In the genomic region with DNA sequence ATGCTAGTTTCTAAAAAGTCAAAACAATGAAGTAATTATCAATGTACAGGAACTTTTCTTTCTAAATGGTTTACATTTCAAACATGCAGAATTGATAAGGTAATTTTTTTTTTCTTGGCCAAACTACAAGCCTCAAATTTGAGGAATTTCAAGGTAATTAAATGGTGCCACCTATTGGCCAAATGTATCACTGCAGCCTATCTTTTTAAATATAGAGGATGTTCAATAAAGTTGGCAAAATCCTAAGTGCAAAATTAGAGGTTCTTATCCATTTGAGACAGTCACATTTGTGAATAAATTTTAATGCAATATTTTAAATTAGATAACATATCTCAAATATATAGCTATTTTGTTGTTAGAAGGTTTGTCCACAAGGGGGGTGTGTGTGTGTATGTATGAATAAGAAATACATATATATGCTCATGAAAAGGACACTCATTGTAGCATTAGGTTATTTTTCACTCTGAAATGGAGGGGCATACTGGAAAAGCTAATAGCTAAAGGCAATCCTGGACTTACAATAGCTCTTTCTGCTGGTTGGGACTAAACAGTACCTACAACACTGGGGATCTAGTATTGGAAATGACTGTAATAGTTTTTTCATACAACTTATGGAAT, we compare ENCODE assay signal across 9 cellular contexts. TPM values are rescaled to one million over a fixed set of nuclear protein-coding genes. Genes with fewer than 3 reads are reported as not detected.
DNase-seq lines count a peak whose midpoint lies in the region; ATAC-seq, FAIRE-seq and TF ChIP-seq lines count a peak whose summit lies in the region.
"Had no signal": no experiment of that assay in that cellular context is flagged by ENCODE, and none has a peak within 500 bp of the region (broad histone marks: within the 10 kb centered on the region; RNA-seq: fewer than 3 reads in every experiment).

No MANE protein-coding gene starts in this region.

- H3K27me3 ChIP-seq in bronchial epithelial cell (ENCODE audit: control insufficient read depth, insufficient read depth, low read length) (no peaks in the 10 kb centered on the region), lung (ENCODE audit: control insufficient read depth, insufficient read depth) (no peaks in the 10 kb centered on the region)
- H3K27me3 ChIP-seq: SJCRH30 had no signal

- intact Hi-C loops in activated CD4-positive, alpha-beta memory T cell treated with anti-CD3 and anti-CD28 coated beads for 36 hours (cut with micrococcal nuclease): loop anchor here (1.0 to 10.0 kb wide), 5 partner anchors 237 to 544 kb away; no protein-coding TSS in a partner anchor

- CTCF ChIA-PET in activated CD4-positive, alpha-beta memory T cell treated with anti-CD3 and anti-CD28 coated beads for 36 hours (lab: Charles Lee): interaction anchor here (0.5 to 6.2 kb wide), 30 partner anchors 9 to 1846 kb away, joined by 3 to 93 read pairs (median 3); a partner anchor contains a TSS

- peaks cover 3% of the 10 kb centered on the region for H3K36me3 Mint-ChIP-seq in activated CD4-positive, alpha-beta memory T cell treated with anti-CD3 and anti-CD28 coated beads for 36 hours
- peaks cover 12% of the 10 kb centered on the region for H3K36me3 Mint-ChIP-seq in activated T-cell treated with anti-CD3 and anti-CD28 coated beads, Interleukin-2, amount 50 U/mL, for 24 hours (ENCODE audit: low read depth)

- H3K27me3 Mint-ChIP-seq in activated CD4-positive, alpha-beta memory T cell treated with anti-CD3 and anti-CD28 coated beads for 36 hours: no peaks in the 10 kb centered on the region
- H3K27me3 Mint-ChIP-seq in activated T-cell treated with anti-CD3 and anti-CD28 coated beads, Interleukin-2, amount 50 U/mL, for 24 hours: peaks cover 2% of the 10 kb centered on the region

- H3K4me1 Mint-ChIP-seq in activated CD4-positive, alpha-beta memory T cell treated with anti-CD3 and anti-CD28 coated beads for 36 hours (ENCODE audit: low read depth): no peaks in the 10 kb centered on the region
- H3K4me1 Mint-ChIP-seq in activated T-cell treated with anti-CD3 and anti-CD28 coated beads, Interleukin-2, amount 50 U/mL, for 24 hours (ENCODE audit: low read depth): peaks cover 1% of the 10 kb centered on the region

- H3K27ac ChIP-seq in C4-2B: no peak overlapping the region
- no peak overlapping the region for H3K27ac ChIP-seq in lung (ENCODE audit: low read depth in 1 of 2, low read length in 1 of 2)
- H3K27ac ChIP-seq: SJCRH30 had no signal

- peaks cover 0 to under 1% of the 10 kb centered on the region in 2 donors for H3K4me1 ChIP-seq in lung (ENCODE audit: control insufficient read depth in 2 of 2, insufficient read depth in 2 of 2, low read length in 2 of 2)
- H3K4me1 ChIP-seq: SJCRH30 had no signal

- no peak for FAIRE-seq in bronchial epithelial cell (lab: Jason Lieb, UNC)

- POLR2A ChIA-PET in activated CD4-positive, alpha-beta memory T cell treated with anti-CD3 and anti-CD28 coated beads for 36 hours (lab: Charles Lee): no interaction called here

- no peaks in the 10 kb centered on the region for H3K9me3 ChIP-seq in lung (ENCODE audit: control insufficient read depth in 2 of 2, insufficient read depth in 1 of 2, low read length in 1 of 2)
- H3K9me3 ChIP-seq: SJCRH30 had no signal

- no peaks in the 10 kb centered on the region for H3K9me3 Mint-ChIP-seq in activated CD4-positive, alpha-beta memory T cell treated with anti-CD3 and anti-CD28 coated beads for 36 hours
- H3K9me3 Mint-ChIP-seq in activated T-cell treated with anti-CD3 and anti-CD28 coated beads, Interleukin-2, amount 50 U/mL, for 24 hours: no peaks in the 10 kb centered on the region

- H3K27ac Mint-ChIP-seq in activated CD4-positive, alpha-beta memory T cell treated with anti-CD3 and anti-CD28 coated beads for 36 hours: no peak overlapping the region
- no peak overlapping the region for H3K27ac Mint-ChIP-seq in activated T-cell treated with anti-CD3 and anti-CD28 coated beads, Interleukin-2, amount 50 U/mL, for 24 hours

- no peak overlapping the region for H3K4me3 ChIP-seq in GM12875 (ENCODE audit: low read depth, low read length)
- H3K4me3 ChIP-seq in bronchial epithelial cell (ENCODE audit: low read depth, low read length): no peak overlapping the region
- H3K4me3 ChIP-seq in lung: no peak overlapping the region
- H3K4me3 ChIP-seq: SJCRH30 had no signal

- ATAC-seq in lung (ENCODE audit: insufficient read depth, low FRiP score): no peak

- TF ChIP-seq CTCF in C4-2B (conservative IDR thresholded peaks at IDR 0.05): peak; percentile 90
- peak; percentile 40; the same call in 1 of the 2 replicates for TF ChIP-seq CTCF in GM12875 (IDR thresholded peaks at IDR 0.05; ENCODE audit: borderline replicate concordance, insufficient read depth, low read depth, low read length)
- peak; percentile 44 for TF ChIP-seq CTCF in bronchial epithelial cell (IDR thresholded peaks at IDR 0.05; ENCODE audit: insufficient read depth, low read length, severe bottlenecking)
- peak; percentile 70 for TF ChIP-seq CTCF in lung (IDR thresholded peaks at IDR 0.05; ENCODE audit: control extremely low read depth, extremely low read depth)

- no peak overlapping the region for H3K4me3 Mint-ChIP-seq in activated CD4-positive, alpha-beta memory T cell treated with anti-CD3 and anti-CD28 coated beads for 36 hours
- no peak overlapping the region for H3K4me3 Mint-ChIP-seq in activated T-cell treated with anti-CD3 and anti-CD28 coated beads, Interleukin-2, amount 50 U/mL, for 24 hours

- DNase-seq in NCI-H2196 (lab: John Stamatoyannopoulos, UW; ENCODE audit: unreplicated experiment) (peak; percentile 63), bronchial epithelial cell (ENCODE audit: low read depth) (peak; percentile 42), lung (ENCODE audit: low spot score) (no peak), NCI-H1048 (lab: John Stamatoyannopoulos, UW) (no peak)
- no peak for DNase-seq in activated CD4-positive, alpha-beta memory T cell treated with anti-CD3 and anti-CD28 coated beads for 36 hours
- no peak for DNase-seq in activated T-cell treated with anti-CD3 and anti-CD28 coated beads, Interleukin-2, amount 50 U/mL, for 24 hours

- no peaks in the 10 kb centered on the region for H3K36me3 ChIP-seq in bronchial epithelial cell (ENCODE audit: control insufficient read depth, insufficient read depth, low read length)
- no peaks in the 10 kb centered on the region for H3K36me3 ChIP-seq in lung (ENCODE audit: control insufficient read depth in 2 of 2, insufficient read depth in 2 of 2, low read length in 2 of 2)

RNA-seq across cellular contexts. Expression of a gene that starts 26.2 kb away (rescaled TPM):
- 155 and 195 TPM in 2 replicates for total RNA-seq in bronchial epithelial cell
- total RNA-seq in lung: 100 to 1,000 TPM in 1 of 2 donors, 10 to 100 TPM in 1; 74.3 to 101 TPM
- 10 to 100 TPM; 34.1 to 83.1 TPM for polyA plus RNA-seq in lung
- 100 to 1,000 TPM; 130 to 132 TPM for total RNA-seq in activated CD4-positive, alpha-beta memory T cell treated with anti-CD3 and anti-CD28 coated beads for 36 hours

Comparison
In these comparisons a context has a peak if more than half of its experiments do, and no peak if none do; other contexts are left out.
1. CTCF ChIP-seq: peak in every context shown above with its lines; median percentile 90 in C4-2B; 70 in lung; 44 in bronchial epithelial cell; 40 in GM12875.
2. DNase-seq: peak in NCI-H2196 (single experiment) and bronchial epithelial cell (single experiment); none in lung (single experiment), activated CD4-positive, alpha-beta memory T cell treated with anti-CD3 and anti-CD28 coated beads for 36 hours (single experiment), activated T-cell treated with anti-CD3 and anti-CD28 coated beads, Interleukin-2, amount 50 U/mL, for 24 hours (single experiment) and NCI-H1048 (single experiment).